ENCODE assay signal across 11 cellular contexts in genomic region chr3:190220362-190220761, GRCh38.
"Had no signal": no experiment of that assay in that cellular context is flagged by ENCODE, and none has a peak within 500 bp of the region (broad histone marks: within the 10 kb centered on the region; RNA-seq: fewer than 3 reads in every experiment).

No MANE protein-coding gene starts in this region.

- ATAC-seq: GM23338, HCT116 had no signal

- H3K9ac ChIP-seq: GM23248 had no signal

- H3K27ac Mint-ChIP-seq: GM23338, H9, HFFc6 had no signal

- H3K27ac ChIP-seq: GM23248 had no signal

- H3K4me1 Mint-ChIP-seq: H9 had no signal

- H3K9me3 ChIP-seq: HAP-1 had no signal

- H3K4me3 ChIP-seq: GM23248, GM23338, HAP-1 had no signal

- H3K4me3 Mint-ChIP-seq: GM23338, H9, HFFc6 had no signal

- H3K36me3 ChIP-seq: HAP-1 had no signal

- H3K4me1 ChIP-seq: HAP-1 had no signal

- DNase-seq: GM23248, GOT3, H7, H9, HCEC 1CT, HFFc6 had no signal

- FAIRE-seq: H1, H54 had no signal

- H2AFZ ChIP-seq: GM23248, GM23338 had no signal

- H3K4me2 ChIP-seq: GM23338 had no signal
